1 cellular context compared by ENCODE assay signal in genomic region chr13:110648848-110649421, GRCh38.
TF ChIP-seq lines count a peak whose summit lies in the region.

No MANE protein-coding gene starts in this region.

TF ChIP-seq in GM23338, 12 proteins besides CTCF, POLR2A, EP300 and RAD21 (continued from another document):
- TF ChIP-seq, protein P1, sequence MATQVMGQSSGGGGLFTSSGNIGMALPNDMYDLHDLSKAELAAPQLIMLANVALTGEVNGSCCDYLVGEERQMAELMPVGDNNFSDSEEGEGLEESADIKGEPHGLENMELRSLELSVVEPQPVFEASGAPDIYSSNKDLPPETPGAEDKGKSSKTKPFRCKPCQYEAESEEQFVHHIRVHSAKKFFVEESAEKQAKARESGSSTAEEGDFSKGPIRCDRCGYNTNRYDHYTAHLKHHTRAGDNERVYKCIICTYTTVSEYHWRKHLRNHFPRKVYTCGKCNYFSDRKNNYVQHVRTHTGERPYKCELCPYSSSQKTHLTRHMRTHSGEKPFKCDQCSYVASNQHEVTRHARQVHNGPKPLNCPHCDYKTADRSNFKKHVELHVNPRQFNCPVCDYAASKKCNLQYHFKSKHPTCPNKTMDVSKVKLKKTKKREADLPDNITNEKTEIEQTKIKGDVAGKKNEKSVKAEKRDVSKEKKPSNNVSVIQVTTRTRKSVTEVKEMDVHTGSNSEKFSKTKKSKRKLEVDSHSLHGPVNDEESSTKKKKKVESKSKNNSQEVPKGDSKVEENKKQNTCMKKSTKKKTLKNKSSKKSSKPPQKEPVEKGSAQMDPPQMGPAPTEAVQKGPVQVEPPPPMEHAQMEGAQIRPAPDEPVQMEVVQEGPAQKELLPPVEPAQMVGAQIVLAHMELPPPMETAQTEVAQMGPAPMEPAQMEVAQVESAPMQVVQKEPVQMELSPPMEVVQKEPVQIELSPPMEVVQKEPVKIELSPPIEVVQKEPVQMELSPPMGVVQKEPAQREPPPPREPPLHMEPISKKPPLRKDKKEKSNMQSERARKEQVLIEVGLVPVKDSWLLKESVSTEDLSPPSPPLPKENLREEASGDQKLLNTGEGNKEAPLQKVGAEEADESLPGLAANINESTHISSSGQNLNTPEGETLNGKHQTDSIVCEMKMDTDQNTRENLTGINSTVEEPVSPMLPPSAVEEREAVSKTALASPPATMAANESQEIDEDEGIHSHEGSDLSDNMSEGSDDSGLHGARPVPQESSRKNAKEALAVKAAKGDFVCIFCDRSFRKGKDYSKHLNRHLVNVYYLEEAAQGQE (IDR thresholded peaks at IDR 0.05; ENCODE audit: unreplicated experiment) = no peak
- TF ChIP-seq EZH2phosphoT487 (IDR thresholded peaks at IDR 0.05; ENCODE audit: unreplicated experiment) (no peak), ZNF114 (CRISPR knock-in tag; IDR thresholded peaks at IDR 0.05) (no peak), POLR2AphosphoS5 (IDR thresholded peaks at IDR 0.05; ENCODE audit: low read depth) (no peak), ETS1 (IDR thresholded peaks at IDR 0.05) (no peak)
- TF ChIP-seq, protein P2, sequence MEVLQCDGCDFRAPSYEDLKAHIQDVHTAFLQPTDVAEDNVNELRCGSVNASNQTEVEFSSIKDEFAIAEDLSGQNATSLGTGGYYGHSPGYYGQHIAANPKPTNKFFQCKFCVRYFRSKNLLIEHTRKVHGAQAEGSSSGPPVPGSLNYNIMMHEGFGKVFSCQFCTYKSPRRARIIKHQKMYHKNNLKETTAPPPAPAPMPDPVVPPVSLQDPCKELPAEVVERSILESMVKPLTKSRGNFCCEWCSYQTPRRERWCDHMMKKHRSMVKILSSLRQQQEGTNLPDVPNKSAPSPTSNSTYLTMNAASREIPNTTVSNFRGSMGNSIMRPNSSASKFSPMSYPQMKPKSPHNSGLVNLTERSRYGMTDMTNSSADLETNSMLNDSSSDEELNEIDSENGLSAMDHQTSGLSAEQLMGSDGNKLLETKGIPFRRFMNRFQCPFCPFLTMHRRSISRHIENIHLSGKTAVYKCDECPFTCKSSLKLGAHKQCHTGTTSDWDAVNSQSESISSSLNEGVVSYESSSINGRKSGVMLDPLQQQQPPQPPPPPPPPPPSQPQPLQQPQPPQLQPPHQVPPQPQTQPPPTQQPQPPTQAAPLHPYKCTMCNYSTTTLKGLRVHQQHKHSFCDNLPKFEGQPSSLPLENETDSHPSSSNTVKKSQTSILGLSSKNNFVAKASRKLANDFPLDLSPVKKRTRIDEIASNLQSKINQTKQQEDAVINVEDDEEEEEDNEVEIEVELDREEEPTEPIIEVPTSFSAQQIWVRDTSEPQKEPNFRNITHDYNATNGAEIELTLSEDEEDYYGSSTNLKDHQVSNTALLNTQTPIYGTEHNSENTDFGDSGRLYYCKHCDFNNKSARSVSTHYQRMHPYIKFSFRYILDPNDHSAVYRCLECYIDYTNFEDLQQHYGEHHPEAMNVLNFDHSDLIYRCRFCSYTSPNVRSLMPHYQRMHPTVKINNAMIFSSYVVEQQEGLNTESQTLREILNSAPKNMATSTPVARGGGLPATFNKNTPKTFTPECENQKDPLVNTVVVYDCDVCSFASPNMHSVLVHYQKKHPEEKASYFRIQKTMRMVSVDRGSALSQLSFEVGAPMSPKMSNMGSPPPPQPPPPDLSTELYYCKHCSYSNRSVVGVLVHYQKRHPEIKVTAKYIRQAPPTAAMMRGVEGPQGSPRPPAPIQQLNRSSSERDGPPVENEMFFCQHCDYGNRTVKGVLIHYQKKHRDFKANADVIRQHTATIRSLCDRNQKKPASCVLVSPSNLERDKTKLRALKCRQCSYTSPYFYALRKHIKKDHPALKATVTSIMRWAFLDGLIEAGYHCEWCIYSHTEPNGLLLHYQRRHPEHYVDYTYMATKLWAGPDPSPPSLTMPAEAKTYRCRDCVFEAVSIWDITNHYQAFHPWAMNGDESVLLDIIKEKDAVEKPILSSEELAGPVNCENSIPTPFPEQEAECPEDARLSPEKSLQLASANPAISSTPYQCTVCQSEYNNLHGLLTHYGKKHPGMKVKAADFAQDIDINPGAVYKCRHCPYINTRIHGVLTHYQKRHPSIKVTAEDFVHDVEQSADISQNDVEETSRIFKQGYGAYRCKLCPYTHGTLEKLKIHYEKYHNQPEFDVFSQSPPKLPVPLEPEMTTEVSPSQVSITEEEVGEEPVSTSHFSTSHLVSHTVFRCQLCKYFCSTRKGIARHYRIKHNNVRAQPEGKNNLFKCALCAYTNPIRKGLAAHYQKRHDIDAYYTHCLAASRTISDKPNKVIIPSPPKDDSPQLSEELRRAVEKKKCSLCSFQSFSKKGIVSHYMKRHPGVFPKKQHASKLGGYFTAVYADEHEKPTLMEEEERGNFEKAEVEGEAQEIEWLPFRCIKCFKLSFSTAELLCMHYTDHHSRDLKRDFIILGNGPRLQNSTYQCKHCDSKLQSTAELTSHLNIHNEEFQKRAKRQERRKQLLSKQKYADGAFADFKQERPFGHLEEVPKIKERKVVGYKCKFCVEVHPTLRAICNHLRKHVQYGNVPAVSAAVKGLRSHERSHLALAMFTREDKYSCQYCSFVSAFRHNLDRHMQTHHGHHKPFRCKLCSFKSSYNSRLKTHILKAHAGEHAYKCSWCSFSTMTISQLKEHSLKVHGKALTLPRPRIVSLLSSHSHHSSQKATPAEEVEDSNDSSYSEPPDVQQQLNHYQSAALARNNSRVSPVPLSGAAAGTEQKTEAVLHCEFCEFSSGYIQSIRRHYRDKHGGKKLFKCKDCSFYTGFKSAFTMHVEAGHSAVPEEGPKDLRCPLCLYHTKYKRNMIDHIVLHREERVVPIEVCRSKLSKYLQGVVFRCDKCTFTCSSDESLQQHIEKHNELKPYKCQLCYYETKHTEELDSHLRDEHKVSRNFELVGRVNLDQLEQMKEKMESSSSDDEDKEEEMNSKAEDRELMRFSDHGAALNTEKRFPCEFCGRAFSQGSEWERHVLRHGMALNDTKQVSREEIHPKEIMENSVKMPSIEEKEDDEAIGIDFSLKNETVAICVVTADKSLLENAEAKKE (CRISPR knock-in tag; IDR thresholded peaks at IDR 0.05) = no peak
